Comparison of ENCODE assay signal across 19 cellular contexts in genomic region chr5:63053019-63053638, GRCh38.
DNase-seq lines count a peak whose midpoint lies in the region; ATAC-seq and TF ChIP-seq lines count a peak whose summit lies in the region.
"Had no signal": no experiment of that assay in that cellular context is flagged by ENCODE, and none has a peak within 500 bp of the region (broad histone marks: within the 10 kb centered on the region; RNA-seq: fewer than 3 reads in every experiment).

No MANE protein-coding gene starts in this region.

- no peaks in the 10 kb centered on the region for H3K9me3 ChIP-seq in body of pancreas
- H3K9me3 ChIP-seq in hepatocyte (ENCODE audit: low read depth), result no peaks in the 10 kb centered on the region
- H3K9me3 ChIP-seq in gastrocnemius medialis, result no peaks in the 10 kb centered on the region
- no peaks in the 10 kb centered on the region for H3K9me3 ChIP-seq in Peyer's patch
- H3K9me3 ChIP-seq: sigmoid colon, vagina had no signal

- peak; percentile 47 to 86 (median 74) for DNase-seq in body of pancreas
- DNase-seq in hepatocyte (ENCODE audit: low spot score), result peak; percentile 39
- peak; percentile 15 to 44 for DNase-seq in gastrocnemius medialis
- DNase-seq in KG1 (lab: John Stamatoyannopoulos, UW), result no peak
- no peak for DNase-seq in Peyer's patch
- DNase-seq in GM10248 (ENCODE audit: extremely low spot score), result no peak
- DNase-seq: activated CD4-positive, CD25-positive, alpha-beta regulatory T cell treated with anti-CD3 and anti-CD28 coated beads, Interleukin-2, amount 50 U/mL, for 72 hours; caudate nucleus; CD4-positive, alpha-beta memory T cell; head of caudate nucleus; NCI-H1092; PC-3; sigmoid colon had no signal

- TF ChIP-seq POLR2A in body of pancreas (IDR thresholded peaks at IDR 0.05), result peak in 1 of 3 donors; percentile 26
- TF ChIP-seq POLR2A in gastrocnemius medialis (IDR thresholded peaks at IDR 0.05), result no peak
- TF ChIP-seq POLR2A in Peyer's patch (IDR thresholded peaks at IDR 0.05), result no peak

- H3K36me3 ChIP-seq in body of pancreas (replicated peaks in 1 of 2; ENCODE audit: insufficient read depth in 1 of 2, low read depth in 2 of 2), result no peaks in the 10 kb centered on the region
- H3K36me3 ChIP-seq in hepatocyte (replicated peaks; ENCODE audit: insufficient read depth, low read depth), result no peaks in the 10 kb centered on the region
- no peaks in the 10 kb centered on the region for H3K36me3 ChIP-seq in gastrocnemius medialis
- H3K36me3 ChIP-seq in Peyer's patch, result no peaks in the 10 kb centered on the region
- H3K36me3 ChIP-seq: sigmoid colon, vagina had no signal

- WGBS in body of pancreas, 2 donors, result 32 to 40% methylated on average over 6 of the region's 6 CpGs
- WGBS in hepatocyte (ENCODE audit: low lambda C conversion rate, missing lambda C conversion rate), result 75% methylated on average over 6 of the region's 6 CpGs

- in situ Hi-C loops in gastrocnemius medialis (cut with MboI; ENCODE audit: low sequenced_read_pairs in 4 of 4), result no loop called here

- peaks cover 15% of the 10 kb centered on the region for H3K4me1 ChIP-seq in body of pancreas
- H3K4me1 ChIP-seq in hepatocyte (ENCODE audit: insufficient read depth), result peaks cover 11% of the 10 kb centered on the region
- no peaks in the 10 kb centered on the region for H3K4me1 ChIP-seq in gastrocnemius medialis
- H3K4me1 ChIP-seq in Peyer's patch, result no peaks in the 10 kb centered on the region
- H3K4me1 ChIP-seq: sigmoid colon, vagina had no signal

- TF ChIP-seq CTCF in body of pancreas (IDR thresholded peaks at IDR 0.05) (no peak), hepatocyte (IDR thresholded peaks at IDR 0.05; ENCODE audit: poor library complexity) (no peak), gastrocnemius medialis (IDR thresholded peaks at IDR 0.05 in 4 of 5, conservative IDR thresholded peaks at IDR 0.05 in 1 of 5) (no peak), Peyer's patch (IDR thresholded peaks at IDR 0.05) (no peak), GM10248 (IDR thresholded peaks at IDR 0.05; ENCODE audit: control extremely low read depth, extremely low read depth, low read depth, missing control alignments) (no peak)

- no peak overlapping the region for H3K4me2 ChIP-seq in hepatocyte

- ATAC-seq in HG02798 (IDR thresholded peaks at IDR 0.05; ENCODE audit: poor library complexity, unreplicated experiment) (peak; percentile 43), body of pancreas (peak; percentile 97), gastrocnemius medialis (peak; percentile 63 to 72), esophagus mucosa (no peak)
- ATAC-seq: HCT116, K562, PC-3 had no signal

- H3K4me3 ChIP-seq in body of pancreas (no peak overlapping the region), hepatocyte (no peak overlapping the region), gastrocnemius medialis (no peak overlapping the region), Peyer's patch (no peak overlapping the region)
- H3K4me3 ChIP-seq: K562, sigmoid colon, vagina had no signal

- POLR2A ChIA-PET in GM10248 (lab: Yijun Ruan, JAX), result no interaction called here

- CTCF ChIA-PET in GM10248 (lab: Yijun Ruan, JAX), result no interaction called here

- H3K79me2 ChIP-seq in hepatocyte, result no peaks in the 10 kb centered on the region

- peak overlapping the region in 3 of 4 donors; percentile 60 to 76 (median 68) for H3K27ac ChIP-seq in body of pancreas
- peak overlapping the region; percentile 63 for H3K27ac ChIP-seq in hepatocyte
- no peak overlapping the region for H3K27ac ChIP-seq in gastrocnemius medialis
- H3K27ac ChIP-seq in Peyer's patch, result no peak overlapping the region
- H3K27ac ChIP-seq: HL-60, sigmoid colon, vagina had no signal

- H4K20me1 ChIP-seq in hepatocyte (ENCODE audit: insufficient read depth, poor library complexity, severe bottlenecking), result no peaks in the 10 kb centered on the region

- intact Hi-C loops in body of pancreas (cut with DNase I) (no loop called here), gastrocnemius medialis (cut with DNase I; ENCODE audit: low total_unique reads) (no loop called here)

- no peaks in the 10 kb centered on the region for H3K9me2 ChIP-seq in hepatocyte (replicated peaks; ENCODE audit: insufficient read depth)

- no peak overlapping the region for H2AFZ ChIP-seq in hepatocyte

- H3K27me3 ChIP-seq in body of pancreas (no peaks in the 10 kb centered on the region), hepatocyte (no peaks in the 10 kb centered on the region), gastrocnemius medialis (no peaks in the 10 kb centered on the region), Peyer's patch (no peaks in the 10 kb centered on the region)
- H3K27me3 ChIP-seq: sigmoid colon, vagina had no signal

Comparison
In these comparisons a context has a peak if more than half of its experiments do, and no peak if none do; other contexts are left out.
1. DNase-seq: peak in body of pancreas (4 of 4), hepatocyte (single experiment) and gastrocnemius medialis (2 of 2); none in KG1 (single experiment), Peyer's patch (0 of 3) and GM10248 (single experiment).
2. H3K27ac ChIP-seq: peak in body of pancreas (3 of 4) and hepatocyte (single experiment); none in gastrocnemius medialis (0 of 4) and Peyer's patch (0 of 4).